11 cellular contexts compared by ENCODE assay signal in genomic region chr10:31698169-31698890, GRCh38.
DNase-seq lines count a peak whose midpoint lies in the region; ATAC-seq, FAIRE-seq and TF ChIP-seq lines count a peak whose summit lies in the region.
"Had no signal": no experiment of that assay in that cellular context is flagged by ENCODE, and none has a peak within 500 bp of the region (broad histone marks: within the 10 kb centered on the region; RNA-seq: fewer than 3 reads in every experiment).

No MANE protein-coding gene starts in this region.

- peaks cover 4 to 17% (median 11%) of the 10 kb centered on the region in 4 experiments for H3K4me1 ChIP-seq in H1 (replicated peaks in 1 of 4; ENCODE audit: control insufficient read depth in 3 of 4, insufficient read depth in 4 of 4, low read length in 3 of 4)
- peaks cover 4 to 59% (median 23%) of the 10 kb centered on the region in 4 donors for H3K4me1 ChIP-seq in transverse colon

- intact Hi-C loops in transverse colon (cut with DNase I; ENCODE audit: low total_unique reads), result loop anchor here (5.0 kb wide), 1 partner anchor 59 kb away; no protein-coding TSS in a partner anchor

- in situ Hi-C loops in transverse colon (cut with MboI; ENCODE audit: low pct_ligation_motif_present in 1 of 4, low pct_unique_long_range_greater_than_20kb in 1 of 4, low sequenced_read_pairs in 3 of 4), result no loop called here

- H4K8ac ChIP-seq in H1 (ENCODE audit: extremely low read depth, insufficient read depth, low read length), result no peak overlapping the region; the same call in 1 of the 2 replicates

- no peak overlapping the region for H3K9ac ChIP-seq in H1 (replicated peaks in 1 of 4; ENCODE audit: extremely low read depth in 1 of 4, low read depth in 3 of 4, low read length in 3 of 4)

- no peak overlapping the region for H2AFZ ChIP-seq in H1 (ENCODE audit: low read length)

- no peak overlapping the region for H2BK12ac ChIP-seq in H1 (ENCODE audit: low read depth, low read length)

- no peak overlapping the region for H2BK5ac ChIP-seq in H1 (ENCODE audit: low read depth, low read length)

- H3K4me1 Mint-ChIP-seq in natural killer cell treated with Interleukin-12 subunit alpha and Interleukin-12 subunit beta and Interleukin-15 and Interleukin-18, amount 100 ng/mL, for 72 hours (ENCODE audit: low read depth in 2 of 2), result no peaks in the 10 kb centered on the region
- H3K4me1 Mint-ChIP-seq: activated naive CD4-positive, alpha-beta T cell treated with anti-CD3 and anti-CD28 coated beads, Interleukin-2, amount 10 ng/mL, durations not matched to agents 7 days and 5 days had no signal

- no peak overlapping the region for H3K4me3 Mint-ChIP-seq in natural killer cell treated with Interleukin-12 subunit alpha and Interleukin-12 subunit beta and Interleukin-15 and Interleukin-18, amount 100 ng/mL, for 72 hours
- H3K4me3 Mint-ChIP-seq: activated naive CD4-positive, alpha-beta T cell treated with anti-CD3 and anti-CD28 coated beads, Interleukin-2, amount 10 ng/mL, durations not matched to agents 7 days and 5 days had no signal

- no peaks in the 10 kb centered on the region for H3K23me2 ChIP-seq in H1 (ENCODE audit: low read depth, low read length)

- TF ChIP-seq CTCF in NB4 (IDR thresholded peaks at IDR 0.05; ENCODE audit: low read depth, low read length) (no peak), H1 (IDR thresholded peaks at IDR 0.05; ENCODE audit: control extremely low read depth in 1 of 3, insufficient read depth in 1 of 3, low read depth in 1 of 3, low read length in 3 of 3) (no peak), transverse colon (IDR thresholded peaks at IDR 0.05) (no peak)

- CTCF ChIA-PET in H1 (lab: Charles Lee; ENCODE audit: partially characterized antibody), result interaction anchor here (0.9 kb wide), 1 partner anchor 72 kb away, joined by 6 read pairs; no protein-coding TSS in a partner anchor

- no peak for ATAC-seq in GM19324 (IDR thresholded peaks at IDR 0.05; ENCODE audit: low FRiP score, unreplicated experiment)
- ATAC-seq in natural killer cell treated with Interleukin-12 subunit alpha and Interleukin-12 subunit beta and Interleukin-15 and Interleukin-18, amount 100 ng/mL, for 72 hours, result no peak
- ATAC-seq: left colon had no signal

- H3K14ac ChIP-seq in H1 (ENCODE audit: insufficient read length), result no peak overlapping the region

- H3K79me2 ChIP-seq in H1 (ENCODE audit: control insufficient read depth in 1 of 2, insufficient read depth in 2 of 2, low read length in 2 of 2), result no peaks in the 10 kb centered on the region

- no peak for TF ChIP-seq EP300 in H1 (IDR thresholded peaks at IDR 0.05; ENCODE audit: borderline replicate concordance in 1 of 2, low read depth in 2 of 2, low read length in 2 of 2)
- TF ChIP-seq EP300 in transverse colon (IDR thresholded peaks at IDR 0.05; ENCODE audit: low read depth), result no peak

- TF ChIP-seq POLR2A in NB4 (IDR thresholded peaks at IDR 0.05; ENCODE audit: extremely low read depth, insufficient read length), result no peak
- no peak for TF ChIP-seq POLR2A in H1 (IDR thresholded peaks at IDR 0.05; ENCODE audit: control extremely low read depth in 1 of 2, low read depth in 2 of 2, low read length in 2 of 2)
- TF ChIP-seq POLR2A in transverse colon (IDR thresholded peaks at IDR 0.05), result peak; percentile 20

- H4K5ac ChIP-seq in H1 (ENCODE audit: insufficient read length, low read depth, low read length), result no peak overlapping the region

- TF ChIP-seq RAD21 in H1 (IDR thresholded peaks at IDR 0.05 in 1 of 2, conservative IDR thresholded peaks at IDR 0.05 in 1 of 2; ENCODE audit: low read depth in 2 of 2, low read length in 2 of 2), result no peak

- no peak for FAIRE-seq in H1 (lab: Jason Lieb, UNC)

- H4K20me1 ChIP-seq in H1 (replicated peaks in 1 of 2; ENCODE audit: control insufficient read depth in 1 of 2, insufficient read depth in 2 of 2, low read length in 2 of 2), result no peaks in the 10 kb centered on the region

- DNase-seq in NB4 (ENCODE audit: low read depth) (peak; percentile 24), H1 (ENCODE audit: low read depth in 1 of 2, low spot score in 2 of 2) (no peak), mucosa of gallbladder (ENCODE audit: low spot score) (peak; percentile 69), transverse colon (peak; percentile 53), 8988T (no peak), COLO668 (lab: John Stamatoyannopoulos, UW; ENCODE audit: unreplicated experiment) (no peak)
- no peak for DNase-seq in natural killer cell treated with Interleukin-12 subunit alpha and Interleukin-12 subunit beta and Interleukin-15 and Interleukin-18, amount 100 ng/mL, for 72 hours (ENCODE audit: low spot score)
- DNase-seq: activated naive CD4-positive, alpha-beta T cell treated with anti-CD3 and anti-CD28 coated beads, Interleukin-2, amount 10 ng/mL, durations not matched to agents 7 days and 5 days; SW 1271 had no signal

- no peak overlapping the region for H2BK20ac ChIP-seq in H1 (ENCODE audit: low read length)

- no peaks in the 10 kb centered on the region for H3K36me3 ChIP-seq in H1 (ENCODE audit: control insufficient read depth in 2 of 4, insufficient read depth in 4 of 4, low read length in 3 of 4)
- H3K36me3 ChIP-seq in transverse colon, result no peaks in the 10 kb centered on the region

- H3K9me3 ChIP-seq in H1 (ENCODE audit: insufficient read depth in 2 of 2, low read depth in 1 of 2, low read length in 1 of 2) (peaks cover 10 to 12% of the 10 kb centered on the region in 2 experiments), transverse colon (no peaks in the 10 kb centered on the region)

- H2AK5ac ChIP-seq in H1 (ENCODE audit: low read depth, low read length), result no peak overlapping the region

- H3K36me3 Mint-ChIP-seq in natural killer cell treated with Interleukin-12 subunit alpha and Interleukin-12 subunit beta and Interleukin-15 and Interleukin-18, amount 100 ng/mL, for 72 hours, result no peaks in the 10 kb centered on the region
- H3K36me3 Mint-ChIP-seq: activated naive CD4-positive, alpha-beta T cell treated with anti-CD3 and anti-CD28 coated beads, Interleukin-2, amount 10 ng/mL, durations not matched to agents 7 days and 5 days had no signal

- no peak overlapping the region for H3K56ac ChIP-seq in H1 (replicated peaks; ENCODE audit: insufficient read length, low read depth, low read length)

- no peak overlapping the region for H3K4ac ChIP-seq in H1 (replicated peaks; ENCODE audit: insufficient read length, low read depth, low read length)

- H3K23ac ChIP-seq in H1 (ENCODE audit: insufficient read length), result no peak overlapping the region

- H3K27ac Mint-ChIP-seq in natural killer cell treated with Interleukin-12 subunit alpha and Interleukin-12 subunit beta and Interleukin-15 and Interleukin-18, amount 100 ng/mL, for 72 hours, result no peak overlapping the region
- H3K27ac Mint-ChIP-seq: activated naive CD4-positive, alpha-beta T cell treated with anti-CD3 and anti-CD28 coated beads, Interleukin-2, amount 10 ng/mL, durations not matched to agents 7 days and 5 days had no signal

- POLR2A ChIA-PET in H1 (lab: Charles Lee; ENCODE audit: partially characterized antibody), result no interaction called here

- WGBS in H1 (ENCODE audit: extremely low coverage in 1 of 2, insufficient coverage in 1 of 2, insufficient read length in 1 of 2, insufficient replicate concordance in 2 of 2, low coverage in 1 of 2, low lambda C conversion rate in 2 of 2, missing lambda C conversion rate in 1 of 2), 2 experiments, result 94% methylated on average over 11 of the region's 11 CpGs; no CpG with 5 or more reads in 1 of the 2 experiments
- WGBS in transverse colon (ENCODE audit: low coverage in 1 of 2), 2 donors, result 64 to 80% methylated on average over 8 to 11 of the region's 11 CpGs

- H3K27me3 ChIP-seq in H1 (replicated peaks in 1 of 4; ENCODE audit: control insufficient read depth in 3 of 4, extremely low read depth in 1 of 4, insufficient read depth in 3 of 4, low read length in 3 of 4), result no peaks in the 10 kb centered on the region
- H3K27me3 ChIP-seq in transverse colon, result no peaks in the 10 kb centered on the region

- no peak overlapping the region for H2BK120ac ChIP-seq in H1 (replicated peaks; ENCODE audit: low read depth, low read length)

- peaks cover 2 to 7% of the 10 kb centered on the region in 2 donors for H3K27me3 Mint-ChIP-seq in natural killer cell treated with Interleukin-12 subunit alpha and Interleukin-12 subunit beta and Interleukin-15 and Interleukin-18, amount 100 ng/mL, for 72 hours

- no peak overlapping the region for H4K91ac ChIP-seq in H1 (replicated peaks; ENCODE audit: insufficient read length, low read length)

- no peak overlapping the region for H2BK15ac ChIP-seq in H1 (ENCODE audit: low read length)

- no peak overlapping the region for H3K4me2 ChIP-seq in H1 (ENCODE audit: insufficient read depth in 1 of 2, low read depth in 2 of 2, low read length in 2 of 2)

- H3K9me3 Mint-ChIP-seq in natural killer cell treated with Interleukin-12 subunit alpha and Interleukin-12 subunit beta and Interleukin-15 and Interleukin-18, amount 100 ng/mL, for 72 hours, result no peaks in the 10 kb centered on the region

- H3K27ac ChIP-seq in H1 (ENCODE audit: low read depth, low read length) (no peak overlapping the region), transverse colon (peak overlapping the region; percentile 81 to 89 (median 88))

- H3K4me3 ChIP-seq in NB4 (ENCODE audit: low read depth, low read length), result no peak overlapping the region
- H3K4me3 ChIP-seq in H1 (ENCODE audit: extremely low read depth in 1 of 4, insufficient read depth in 2 of 4, low read depth in 3 of 4, low read length in 4 of 4), result no peak overlapping the region
- H3K4me3 ChIP-seq in transverse colon, result no peak overlapping the region

- H3K79me1 ChIP-seq in H1 (ENCODE audit: low read depth, low read length), result no peaks in the 10 kb centered on the region

- H3K18ac ChIP-seq in H1 (ENCODE audit: extremely low read depth, low read length), result 0 out of 2 replicates have a peak overlapping the region, but pooled peaks have one; percentile 24

TF ChIP-seq in H1, 55 proteins besides CTCF, POLR2A, EP300 and RAD21 (continues in another document):
- TF ChIP-seq TEAD4 (IDR thresholded peaks at IDR 0.05; ENCODE audit: low read depth, low read length) (no peak), CBX5 (IDR thresholded peaks at IDR 0.05; ENCODE audit: low read depth, low read length) (no peak), BCL11A (IDR thresholded peaks at IDR 0.05; ENCODE audit: low read depth in 2 of 2, low read length in 2 of 2) (no peak), KDM5A (IDR thresholded peaks at IDR 0.05; ENCODE audit: low read length) (no peak), CEBPB (IDR thresholded peaks at IDR 0.05; ENCODE audit: low read depth, low read length) (no peak), SRF (IDR thresholded peaks at IDR 0.05; ENCODE audit: low read depth, low read length) (no peak), CHD1 (IDR thresholded peaks at IDR 0.05; ENCODE audit: low read depth, low read length) (no peak), HDAC2 (IDR thresholded peaks at IDR 0.05; ENCODE audit: borderline replicate concordance in 1 of 2, low read depth in 2 of 2, low read length in 2 of 2) (no peak), MAX (IDR thresholded peaks at IDR 0.05) (no peak)

Comparison
In these comparisons a context has a peak if more than half of its experiments do, and no peak if none do; other contexts are left out.
1. DNase-seq: peak in NB4 (single experiment), mucosa of gallbladder (single experiment) and transverse colon (single experiment); none in H1 (0 of 2), 8988T (single experiment), natural killer cell treated with Interleukin-12 subunit alpha and Interleukin-12 subunit beta and Interleukin-15 and Interleukin-18, amount 100 ng/mL, for 72 hours (single experiment) and COLO668 (single experiment).